Comparison of ENCODE assay signal across 1 cellular context in genomic region chr19:13150919-13151604, GRCh38.
TF ChIP-seq lines count a peak whose summit lies in the region.

No MANE protein-coding gene starts in this region.

TF ChIP-seq in HepG2, 621 proteins besides CTCF, POLR2A, EP300 and RAD21 (continued from another document and continues in another):
- no peak for TF ChIP-seq KIAA2018 (CRISPR knock-in tag; IDR thresholded peaks at IDR 0.05; ENCODE audit: borderline replicate concordance)
- TF ChIP-seq ZHX2 (IDR thresholded peaks at IDR 0.05; ENCODE audit: low read depth), result no peak
- no peak for TF ChIP-seq ZHX2 (CRISPR knock-in tag; IDR thresholded peaks at IDR 0.05; ENCODE audit: borderline replicate concordance)
- no peak for TF ChIP-seq SKIL (CRISPR knock-in tag; IDR thresholded peaks at IDR 0.05; ENCODE audit: borderline replicate concordance)
- no peak for TF ChIP-seq REXO4 (CRISPR knock-in tag; IDR thresholded peaks at IDR 0.05; ENCODE audit: borderline replicate concordance)
- no peak for TF ChIP-seq JUN (CRISPR knock-in tag; IDR thresholded peaks at IDR 0.05)
- 0 out of 2 replicates have a peak, but pooled peaks have one; percentile 10 for TF ChIP-seq MTERF4 (CRISPR knock-in tag; IDR thresholded peaks at IDR 0.05)
- TF ChIP-seq ZNF510 (CRISPR knock-in tag; IDR thresholded peaks at IDR 0.05; ENCODE audit: low read depth), result no peak
- TF ChIP-seq ZNF124 (CRISPR knock-in tag; IDR thresholded peaks at IDR 0.05), result no peak
- no peak for TF ChIP-seq ZNF570 (CRISPR knock-in tag; IDR thresholded peaks at IDR 0.05; ENCODE audit: borderline replicate concordance)
- no peak for TF ChIP-seq ZNF282 (IDR thresholded peaks at IDR 0.05; ENCODE audit: partially characterized antibody)
- TF ChIP-seq SRSF9 (IDR thresholded peaks at IDR 0.05; ENCODE audit: borderline replicate concordance, insufficient read depth, low read depth, low read length, poor library complexity, severe bottlenecking), result no peak
- TF ChIP-seq TEAD3 (CRISPR knock-in tag; optimal IDR thresholded peaks at IDR 0.05; ENCODE audit: borderline replicate concordance), result no peak
- no peak for TF ChIP-seq ZNF253 (CRISPR knock-in tag; IDR thresholded peaks at IDR 0.05; ENCODE audit: borderline replicate concordance)
- peak; percentile 1; the same call in 1 of the 2 replicates for TF ChIP-seq HOXA3 (CRISPR knock-in tag; IDR thresholded peaks at IDR 0.05)
- TF ChIP-seq RXRA (CRISPR knock-in tag; IDR thresholded peaks at IDR 0.05), result no peak
- TF ChIP-seq RERE (CRISPR knock-in tag; IDR thresholded peaks at IDR 0.05; ENCODE audit: low read depth), result no peak
- no peak for TF ChIP-seq ZFP91 (CRISPR knock-in tag; IDR thresholded peaks at IDR 0.05; ENCODE audit: borderline replicate concordance)
- TF ChIP-seq ZHX1 (CRISPR knock-in tag; IDR thresholded peaks at IDR 0.05; ENCODE audit: low read depth), result no peak
- no peak for TF ChIP-seq KAT2B (IDR thresholded peaks at IDR 0.05; ENCODE audit: borderline replicate concordance, low read depth, low read length)
- TF ChIP-seq ZNF30 (CRISPR knock-in tag; IDR thresholded peaks at IDR 0.05), result no peak
